In the genomic region with DNA sequence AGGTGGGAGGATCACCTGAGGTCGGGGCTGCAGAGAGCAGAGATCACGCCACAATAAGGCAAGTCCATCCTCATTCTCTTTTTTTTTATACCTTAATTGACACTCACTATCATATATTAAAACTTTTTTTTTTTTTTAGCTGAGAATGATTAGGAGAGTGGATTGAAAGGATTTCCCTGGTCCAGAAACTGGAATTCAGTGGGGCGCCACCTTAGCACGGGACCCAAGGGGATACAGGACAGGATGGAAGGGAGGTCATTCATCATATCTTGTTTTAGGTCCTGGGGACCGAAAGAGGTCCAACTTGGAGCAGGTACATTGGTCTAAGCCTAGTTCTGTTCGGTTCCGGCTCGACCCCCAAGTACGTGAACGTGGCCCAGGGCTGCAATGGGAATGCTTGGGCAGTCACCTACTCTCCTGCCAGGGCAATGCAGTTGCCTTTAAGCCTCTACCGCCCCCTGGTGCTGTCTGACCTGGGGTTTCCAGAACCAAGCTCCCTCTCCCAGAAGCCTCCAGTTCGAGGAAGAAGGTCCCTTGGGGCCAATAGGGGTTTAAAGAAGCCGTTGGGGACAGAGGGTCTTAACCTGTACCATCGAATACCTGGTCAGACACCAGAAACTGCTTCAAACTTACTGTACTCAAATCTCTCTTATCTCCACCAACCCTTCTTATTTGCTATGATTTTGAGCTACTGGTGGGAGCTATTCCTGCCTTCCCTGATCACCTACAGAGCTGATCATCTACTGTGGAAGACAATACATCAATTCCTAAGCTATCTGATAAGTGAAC, we compare ENCODE assay signal across 8 cellular contexts. TPM values are rescaled to one million over a fixed set of nuclear protein-coding genes. Genes with fewer than 3 reads are reported as not detected.
DNase-seq lines count a peak whose midpoint lies in the region; ATAC-seq and TF ChIP-seq lines count a peak whose summit lies in the region.

No MANE protein-coding gene starts in this region.

- H3K36me3 ChIP-seq in neuronal stem cell (replicated peaks in 1 of 2; ENCODE audit: control insufficient read depth in 2 of 2, insufficient read depth in 2 of 2, low read length in 2 of 2) = no peaks in the 10 kb centered on the region

- no peak overlapping the region for H2BK5ac ChIP-seq in neuronal stem cell (ENCODE audit: low read length)

- no peak for ATAC-seq in HG03280 (IDR thresholded peaks at IDR 0.05; ENCODE audit: unreplicated experiment)

- H4K8ac ChIP-seq in neuronal stem cell (ENCODE audit: low read depth, low read length) = no peak overlapping the region

- H3K27ac ChIP-seq in neuronal stem cell (replicated peaks; ENCODE audit: low read length) = no peak overlapping the region

- H4K91ac ChIP-seq in neuronal stem cell (ENCODE audit: low read depth, low read length, poor library complexity) = no peak overlapping the region

- peak; percentile 56 for DNase-seq in NK-92 treated with Interleukin-12 subunit alpha and Interleukin-12 subunit beta, amount 100 ng/mL, for 24 hours (lab: John Stamatoyannopoulos, UW)
- DNase-seq in NK-92 (lab: John Stamatoyannopoulos, UW; ENCODE audit: unreplicated experiment) (no peak), NCI-H774 (lab: John Stamatoyannopoulos, UW) (peak; percentile 36), fibroblast of mammary gland (ENCODE audit: low read depth) (peak; percentile 70), posterior vena cava (ENCODE audit: low spot score) (peak; percentile 86), neuronal stem cell (ENCODE audit: low spot score) (no peak)
- DNase-seq in activated CD8-positive, alpha-beta memory T cell treated with anti-CD3 and anti-CD28 coated beads, Interleukin-2, amount 50 U/mL, for 4 hours = peak; percentile 51

- H2BK12ac ChIP-seq in neuronal stem cell (ENCODE audit: low read length) = no peak overlapping the region

- no peak overlapping the region for H3K18ac ChIP-seq in neuronal stem cell (ENCODE audit: low read length)

- H3K14ac ChIP-seq in neuronal stem cell (ENCODE audit: low read length) = no peak overlapping the region

- H3K4me1 ChIP-seq in neuronal stem cell (ENCODE audit: control insufficient read depth in 2 of 2, insufficient read depth in 1 of 2, low read depth in 1 of 2, low read length in 2 of 2) = no peaks in the 10 kb centered on the region

- H2BK15ac ChIP-seq in neuronal stem cell (ENCODE audit: low read length) = no peak overlapping the region

- no peak overlapping the region for H2AK5ac ChIP-seq in neuronal stem cell (ENCODE audit: low read depth, low read length)

- H3K9me3 ChIP-seq in neuronal stem cell (replicated peaks in 1 of 2; ENCODE audit: control insufficient read depth in 2 of 2, insufficient read depth in 1 of 2, low read depth in 1 of 2, low read length in 2 of 2) = peaks cover 1 to 10% of the 10 kb centered on the region in 2 donors

- no peak overlapping the region for H3K23ac ChIP-seq in neuronal stem cell (ENCODE audit: low read depth, low read length, poor library complexity)

- no CpG with 5 or more reads among the region's 14 CpGs for WGBS in neuronal stem cell (ENCODE audit: extremely low coverage in 2 of 2, insufficient read length in 2 of 2, insufficient replicate concordance in 1 of 2), 2 donors

- H3K9ac ChIP-seq in neuronal stem cell (ENCODE audit: low read depth, low read length, poor library complexity) = no peak overlapping the region

- intact Hi-C loops in posterior vena cava (cut with DNase I) = no loop called here

- no peak overlapping the region for H3K4me2 ChIP-seq in neuronal stem cell (ENCODE audit: insufficient read depth, low read length, poor library complexity, severe bottlenecking)

- no peak overlapping the region for H3K4me3 ChIP-seq in fibroblast of mammary gland (ENCODE audit: control insufficient read depth, low read depth, low read length)
- H3K4me3 ChIP-seq in neuronal stem cell (ENCODE audit: low read length in 2 of 2) = no peak overlapping the region

- H3K27me3 ChIP-seq in neuronal stem cell (ENCODE audit: control insufficient read depth in 3 of 3, insufficient read depth in 3 of 3, low read depth in 1 of 3, low read length in 3 of 3) = no peaks in the 10 kb centered on the region

- no peak overlapping the region for H2BK120ac ChIP-seq in neuronal stem cell (ENCODE audit: low read depth, low read length)

- peak; percentile 77 for TF ChIP-seq CTCF in fibroblast of mammary gland (conservative IDR thresholded peaks at IDR 0.05; ENCODE audit: control insufficient read depth, insufficient read depth, low read depth, low read length)

- no peak overlapping the region for H2AFZ ChIP-seq in neuronal stem cell (ENCODE audit: low read length)

- no peak overlapping the region for H3K4ac ChIP-seq in neuronal stem cell (ENCODE audit: low read length)

- no peaks in the 10 kb centered on the region for H3K79me1 ChIP-seq in neuronal stem cell (ENCODE audit: low read depth, low read length)

RNA-seq across cellular contexts. Expression of gene GPATCH8, which starts 19.9 kb away (rescaled TPM):
- 10 to 100 TPM; 28.5 to 36.4 TPM for total RNA-seq in posterior vena cava
- polyA plus RNA-seq in neuronal stem cell (2013, experiment 1 of 2) = 22.8 TPM
- 23.3 TPM for polyA plus RNA-seq in neuronal stem cell (2013, experiment 2 of 2)

RNA-seq across cellular contexts. Expression of gene FZD2, which starts 34.2 kb away (rescaled TPM):
- total RNA-seq in posterior vena cava = 10 to 100 TPM; 10.4 to 12.6 TPM
- polyA plus RNA-seq in neuronal stem cell (2013, experiment 1 of 2) = 181 TPM
- polyA plus RNA-seq in neuronal stem cell (2013, experiment 2 of 2) = 177 TPM

Comparison
In these comparisons a context has a peak if more than half of its experiments do, and no peak if none do; other contexts are left out.
1. DNase-seq: peak in NK-92 treated with Interleukin-12 subunit alpha and Interleukin-12 subunit beta, amount 100 ng/mL, for 24 hours (single experiment), NCI-H774 (single experiment), activated CD8-positive, alpha-beta memory T cell treated with anti-CD3 and anti-CD28 coated beads, Interleukin-2, amount 50 U/mL, for 4 hours (single experiment), fibroblast of mammary gland (single experiment) and posterior vena cava (single experiment); none in NK-92 (single experiment) and neuronal stem cell (single experiment).